1 cellular context compared by ENCODE assay signal in the genomic region with DNA sequence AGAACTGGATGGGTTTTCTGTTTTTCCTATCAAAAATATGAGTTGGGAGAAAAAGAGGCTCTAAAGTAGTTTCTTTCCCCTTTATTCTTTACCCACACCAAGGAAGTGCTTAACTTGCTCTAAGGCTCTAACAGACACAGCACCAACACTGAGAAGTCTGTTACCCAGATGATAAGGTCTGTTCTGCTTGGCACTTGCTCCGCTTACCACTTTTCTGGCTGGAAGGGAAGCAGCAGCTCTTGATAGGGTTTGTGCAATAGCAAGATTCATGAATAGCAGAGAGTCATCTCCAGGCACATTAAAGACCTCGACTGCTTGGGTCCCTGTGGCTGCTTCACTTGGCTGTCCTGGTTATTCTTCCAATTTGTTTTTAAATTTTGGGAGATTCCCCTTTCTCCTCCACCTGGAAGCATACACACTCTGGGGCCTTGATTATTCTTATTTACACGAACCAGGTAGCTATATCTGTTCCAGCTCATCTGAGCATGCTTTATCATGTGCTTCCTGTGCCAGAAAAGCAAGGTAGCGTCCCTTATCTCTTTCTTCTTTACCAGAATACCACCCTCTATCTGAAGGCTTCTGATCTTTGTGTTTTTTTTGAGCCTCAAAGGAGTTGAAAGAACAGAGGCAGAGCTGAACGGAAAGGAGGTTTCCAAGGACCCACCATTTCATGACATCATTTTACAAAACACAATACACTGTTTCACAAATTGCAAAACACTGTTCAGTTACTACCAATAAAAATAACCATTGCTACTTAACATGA.
TF ChIP-seq lines count a peak whose summit lies in the region.

No MANE protein-coding gene starts in this region.

TF ChIP-seq in HepG2, 621 proteins besides CTCF, POLR2A, EP300 and RAD21:
- TF ChIP-seq ZNF7 (CRISPR knock-in tag; IDR thresholded peaks at IDR 0.05) = no peak
- TF ChIP-seq ATF7 (IDR thresholded peaks at IDR 0.05) = 0 out of 2 replicates have a peak, but pooled peaks have one; percentile 16
- TF ChIP-seq ATF7 (CRISPR knock-in tag; IDR thresholded peaks at IDR 0.05) = no peak
TF ChIP-seq in HepG2: peak in this region for 1.
